ENCODE assay signal across 11 cellular contexts in genomic region chr20:14406495-14406894, GRCh38.
DNase-seq lines count a peak whose midpoint lies in the region; ATAC-seq and TF ChIP-seq lines count a peak whose summit lies in the region.
"Had no signal": no experiment of that assay in that cellular context is flagged by ENCODE, and none has a peak within 500 bp of the region (broad histone marks: within the 10 kb centered on the region; RNA-seq: fewer than 3 reads in every experiment).

No MANE protein-coding gene starts in this region.

- in situ Hi-C loops in gastrocnemius medialis (cut with MboI; ENCODE audit: low sequenced_read_pairs in 4 of 4): no loop called here

- intact Hi-C loops in gastrocnemius medialis (cut with DNase I; ENCODE audit: low total_unique reads): no loop called here

- ATAC-seq in GM19467 (IDR thresholded peaks at IDR 0.05; ENCODE audit: unreplicated experiment) (peak; percentile 50), gastrocnemius medialis (no peak)

- H3K36me3 ChIP-seq in effector memory CD4-positive, alpha-beta T cell (ENCODE audit: control insufficient read depth, insufficient read depth, low read length): no peaks in the 10 kb centered on the region
- no peaks in the 10 kb centered on the region for H3K36me3 ChIP-seq in gastrocnemius medialis
- H3K36me3 ChIP-seq: thoracic aorta had no signal

- no peaks in the 10 kb centered on the region for H3K4me1 ChIP-seq in effector memory CD4-positive, alpha-beta T cell (ENCODE audit: control insufficient read depth, insufficient read depth, low read length, poor library complexity, severe bottlenecking)
- no peaks in the 10 kb centered on the region for H3K4me1 ChIP-seq in gastrocnemius medialis

- no peaks in the 10 kb centered on the region for H3K9me3 ChIP-seq in effector memory CD4-positive, alpha-beta T cell (ENCODE audit: control insufficient read depth, low read length)
- no peaks in the 10 kb centered on the region for H3K9me3 ChIP-seq in gastrocnemius medialis
- H3K9me3 ChIP-seq: thoracic aorta had no signal

- H3K4me3 ChIP-seq in cardiac fibroblast (replicated peaks in 1 of 2; ENCODE audit: low read depth in 2 of 2, low read length in 2 of 2) (no peak overlapping the region), gastrocnemius medialis (no peak overlapping the region)
- H3K4me3 ChIP-seq in effector memory CD4-positive, alpha-beta T cell (ENCODE audit: insufficient read depth, low read depth, low read length, poor library complexity, severe bottlenecking): no peak overlapping the region
- H3K4me3 ChIP-seq: thoracic aorta had no signal

- TF ChIP-seq POLR2A in gastrocnemius medialis (IDR thresholded peaks at IDR 0.05): no peak

- TF ChIP-seq CTCF in cardiac fibroblast (IDR thresholded peaks at IDR 0.05; ENCODE audit: low read depth, low read length): no peak
- TF ChIP-seq CTCF in gastrocnemius medialis (IDR thresholded peaks at IDR 0.05 in 4 of 5, conservative IDR thresholded peaks at IDR 0.05 in 1 of 5): no peak

- no peaks in the 10 kb centered on the region for H3K27me3 ChIP-seq in effector memory CD4-positive, alpha-beta T cell (replicated peaks; ENCODE audit: control insufficient read depth, insufficient read depth, low read length, poor library complexity, severe bottlenecking)
- no peaks in the 10 kb centered on the region for H3K27me3 ChIP-seq in gastrocnemius medialis

- peak; percentile 45 for DNase-seq in HPDE6-E6E7 (ENCODE audit: extremely low spot score)
- DNase-seq in cardiac fibroblast (ENCODE audit: low read depth in 2 of 2): peak; percentile 11 to 18
- no peak for DNase-seq in effector memory CD4-positive, alpha-beta T cell
- DNase-seq in amniotic stem cell (lab: John Stamatoyannopoulos, UW): no peak
- DNase-seq in gastrocnemius medialis: no peak
- no peak for DNase-seq in NCI-H1436 (lab: John Stamatoyannopoulos, UW)
- DNase-seq: activated CD4-positive, alpha-beta T cell treated with anti-CD3 and anti-CD28 coated beads, Interleukin-2, amount 50 U/mL, for 4 hours; anterior cingulate cortex; H9 had no signal

- H3K27ac ChIP-seq in effector memory CD4-positive, alpha-beta T cell (ENCODE audit: insufficient read depth, low read length, poor library complexity, severe bottlenecking): no peak overlapping the region
- no peak overlapping the region for H3K27ac ChIP-seq in gastrocnemius medialis
- H3K27ac ChIP-seq: thoracic aorta had no signal

Comparison
In these comparisons a context has a peak if more than half of its experiments do, and no peak if none do; other contexts are left out.
1. DNase-seq: peak in HPDE6-E6E7 (single experiment) and cardiac fibroblast (2 of 2); none in effector memory CD4-positive, alpha-beta T cell (0 of 3), amniotic stem cell (single experiment), gastrocnemius medialis (0 of 2) and NCI-H1436 (single experiment).